In the genomic region with DNA sequence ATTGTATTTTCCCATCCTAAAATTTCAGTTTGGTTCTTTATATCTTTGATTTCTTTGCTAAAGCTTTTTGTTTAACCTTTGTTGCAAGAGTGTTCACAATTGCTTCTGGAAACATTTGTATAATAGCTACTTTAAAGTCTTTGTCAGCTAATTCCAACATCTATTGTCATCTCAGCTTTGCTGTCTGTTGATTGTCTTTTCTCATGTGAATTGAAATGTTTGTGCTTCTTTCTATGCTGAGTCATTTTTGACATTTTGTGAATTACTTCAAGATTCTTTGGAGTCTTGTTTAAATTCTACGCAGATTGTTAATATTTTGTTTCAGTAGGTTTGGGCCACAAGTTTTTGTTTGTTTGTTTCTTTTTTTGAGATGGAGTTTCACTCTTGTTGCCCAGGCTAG, we compare ENCODE assay signal across 23 cellular contexts.
"Had no signal": no experiment of that assay in that cellular context is flagged by ENCODE, and none has a peak within 500 bp of the region (broad histone marks: within the 10 kb centered on the region; RNA-seq: fewer than 3 reads in every experiment).

No MANE protein-coding gene starts in this region.

- H3K27ac ChIP-seq: epithelial cell of prostate, hepatocyte, neural progenitor cell, sigmoid colon, upper lobe of left lung had no signal

- H3K4me3 ChIP-seq: hepatocyte, neural progenitor cell, sigmoid colon, upper lobe of left lung had no signal

- DNase-seq: activated B cell treated with CpG ODN at 0.5 μM for 24 hours; activated CD4-positive, alpha-beta T cell treated with anti-CD3 and anti-CD28 coated beads for 36 hours; activated CD4-positive, alpha-beta T cell treated with anti-CD3 and anti-CD28 coated beads, Interleukin-2, amount 50 U/mL, for 4 hours; activated CD8-positive, alpha-beta memory T cell treated with anti-CD3 and anti-CD28 coated beads for 24 hours; activated CD8-positive, alpha-beta memory T cell treated with anti-CD3 and anti-CD28 coated beads, Interleukin-2, amount 50 U/mL, for 4 hours; activated effector memory CD4-positive, alpha-beta T cell treated with Interleukin-2 at 50 U/mL for 16 hours; activated naive CD4-positive, alpha-beta T cell treated with anti-CD3 and anti-CD28 coated beads, Interleukin-2, amount 10 ng/mL, durations not matched to agents 7 days and 5 days; activated naive CD8-positive, alpha-beta T cell treated with anti-CD3 and anti-CD28 coated beads, Interleukin-2, amount 50 U/mL, for 24 hours; activated T-cell treated with anti-CD3 and anti-CD28 coated beads, Interleukin-2, amount 50 U/mL, for 4 hours; anterior cingulate cortex; glutamatergic neuron; left ventricle myocardium superior; mammary epithelial cell; naive thymus-derived CD8-positive, alpha-beta T cell; retina; sigmoid colon; stimulated activated CD4-positive, alpha-beta T cell treated with anti-CD3 and anti-CD28 coated beads, Interleukin-2, amount 100 ng/mL, for 48 hours; stimulated activated naive CD8-positive, alpha-beta T cell treated with anti-CD3 and anti-CD28 coated beads, Interleukin-15, Interleukin-2, amounts not matched to agents 100 U/mL and 50 U/mL, for 24 hours; T1000; upper lobe of left lung had no signal

- H3K79me2 ChIP-seq: hepatocyte had no signal

- H3K4me1 ChIP-seq: neural progenitor cell, sigmoid colon, upper lobe of left lung had no signal

- H3K36me3 ChIP-seq: neural progenitor cell, sigmoid colon, upper lobe of left lung had no signal

- H3K27me3 ChIP-seq: hepatocyte, neural progenitor cell, sigmoid colon, upper lobe of left lung had no signal

- H2AFZ ChIP-seq: hepatocyte, neural progenitor cell had no signal

- H3K9me3 ChIP-seq: sigmoid colon, upper lobe of left lung had no signal

- ATAC-seq: activated CD4-positive, alpha-beta T cell treated with anti-CD3 and anti-CD28 coated beads for 36 hours; activated naive CD8-positive, alpha-beta T cell treated with anti-CD3 and anti-CD28 coated beads, Interleukin-2, amount 50 U/mL, for 24 hours; activated T-cell treated with anti-CD3 and anti-CD28 coated beads, Interleukin-2, amount 50 U/mL, for 4 hours; left ventricle myocardium superior; naive thymus-derived CD8-positive, alpha-beta T cell; stimulated activated naive CD8-positive, alpha-beta T cell treated with anti-CD3 and anti-CD28 coated beads, Interleukin-15, Interleukin-2, amounts not matched to agents 100 U/mL and 50 U/mL, for 24 hours had no signal
